In genomic region chr1:154744352-154744751, GRCh38 we compare ENCODE assay signal across 1 cellular context.
TF ChIP-seq lines count a peak whose summit lies in the region.

No MANE protein-coding gene starts in this region.

TF ChIP-seq in H1, 55 proteins besides CTCF, POLR2A, EP300 and RAD21:
- TF ChIP-seq CHD7 (IDR thresholded peaks at IDR 0.05; ENCODE audit: insufficient replicate concordance, low read length) (no peak), HDAC2 (IDR thresholded peaks at IDR 0.05; ENCODE audit: borderline replicate concordance in 1 of 2, low read depth in 2 of 2, low read length in 2 of 2) (no peak), CTBP2 (IDR thresholded peaks at IDR 0.05; ENCODE audit: borderline replicate concordance, insufficient read depth, insufficient read length, low read length) (no peak)
